ENCODE assay signal across 15 cellular contexts in the genomic region with DNA sequence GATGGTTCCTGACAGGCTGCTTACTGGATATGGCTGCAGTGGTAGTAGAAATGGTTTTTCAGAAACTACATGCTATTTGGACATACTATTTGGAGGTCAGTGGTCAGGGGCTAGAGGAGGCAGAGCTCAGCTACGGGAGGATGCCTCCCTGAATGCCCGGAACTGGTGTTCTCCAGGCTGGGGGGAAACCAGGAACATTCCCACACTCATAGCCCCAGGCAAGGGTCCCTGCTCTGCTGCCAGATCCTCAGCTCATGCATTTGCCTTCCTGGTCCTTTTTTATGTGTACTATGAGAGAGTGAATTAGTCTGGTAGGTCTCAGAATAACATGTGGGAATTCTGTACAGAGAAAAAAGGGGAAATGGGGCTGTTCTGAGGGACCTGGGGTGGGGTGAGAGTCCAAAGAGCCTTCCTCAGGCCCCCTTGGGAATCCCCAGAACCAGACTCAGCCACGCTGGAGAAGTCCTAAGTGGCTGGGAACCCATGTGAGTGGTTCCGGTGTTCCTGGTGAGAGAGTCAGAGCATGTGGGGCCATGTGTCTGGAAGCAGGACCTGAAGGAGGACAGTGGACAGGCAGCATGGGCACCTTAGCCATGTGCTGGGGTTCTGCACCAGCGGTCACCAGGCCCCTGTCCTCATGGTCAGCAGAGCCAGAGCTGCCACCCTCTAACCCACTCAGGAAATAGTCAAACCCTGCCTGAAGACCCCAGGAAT. TPM values are rescaled to one million over a fixed set of nuclear protein-coding genes. Genes with fewer than 3 reads are reported as not detected.
DNase-seq lines count a peak whose midpoint lies in the region; ATAC-seq, FAIRE-seq and TF ChIP-seq lines count a peak whose summit lies in the region.
"Had no signal": no experiment of that assay in that cellular context is flagged by ENCODE, and none has a peak within 500 bp of the region (broad histone marks: within the 10 kb centered on the region; RNA-seq: fewer than 3 reads in every experiment).

No MANE protein-coding gene starts in this region.

- H3K23ac ChIP-seq in neuronal stem cell (ENCODE audit: low read depth, low read length, poor library complexity), result peak overlapping the region; percentile 8

- TF ChIP-seq POLR2A in HepG2 (IDR thresholded peaks at IDR 0.05; ENCODE audit: insufficient read depth in 1 of 2, low read depth in 2 of 2, low read length in 2 of 2), result no peak
- no peak for TF ChIP-seq POLR2A in right lobe of liver (IDR thresholded peaks at IDR 0.05)

- H3K4ac ChIP-seq in neuronal stem cell (ENCODE audit: low read length), result no peak overlapping the region

- H3K4me2 ChIP-seq in HepG2 (ENCODE audit: low read depth, low read length), result no peak overlapping the region
- H3K4me2 ChIP-seq in neuronal stem cell (ENCODE audit: insufficient read depth, low read length, poor library complexity, severe bottlenecking), result no peak overlapping the region

- H3K79me2 ChIP-seq in HepG2 (ENCODE audit: insufficient read depth, low read length), result peaks cover 42% of the 10 kb centered on the region

- H2BK15ac ChIP-seq in neuronal stem cell (ENCODE audit: low read length), result no peak overlapping the region

- peaks cover 30% of the 10 kb centered on the region for H3K36me3 Mint-ChIP-seq in dendritic cell treated with granulocyte-macrophage colony-stimulating factor and Interleukin-4, amounts not matched to agents 40 ng/mL and 50 ng/mL, for 4 days (ENCODE audit: low read depth)

- peaks cover 22% of the 10 kb centered on the region for H4K20me1 ChIP-seq in HepG2 (ENCODE audit: insufficient read depth, low read length)

- H3K27me3 ChIP-seq in HepG2 (ENCODE audit: control insufficient read depth in 1 of 2, insufficient read depth in 2 of 2, low read length in 2 of 2), result no peaks in the 10 kb centered on the region
- no peaks in the 10 kb centered on the region for H3K27me3 ChIP-seq in right lobe of liver
- no peaks in the 10 kb centered on the region for H3K27me3 ChIP-seq in neuronal stem cell (ENCODE audit: control insufficient read depth in 3 of 3, insufficient read depth in 3 of 3, low read depth in 1 of 3, low read length in 3 of 3)
- H3K27me3 ChIP-seq: ovary had no signal

- H3K14ac ChIP-seq in neuronal stem cell (ENCODE audit: low read length), result no peak overlapping the region

- no peak for TF ChIP-seq EP300 in HepG2 (IDR thresholded peaks at IDR 0.05; ENCODE audit: low read depth in 2 of 2, low read length in 2 of 2)
- no peak for TF ChIP-seq EP300 in HepG2 (CRISPR knock-in tag; IDR thresholded peaks at IDR 0.05; ENCODE audit: borderline replicate concordance)

- CTCF ChIA-PET in HepG2 (lab: Yijun Ruan, JAX; ENCODE audit: low intra/inter-chr PET ratio, low total read pairs), result no interaction called here

- H2AFZ ChIP-seq in HepG2 (ENCODE audit: low read length) (no peak overlapping the region), neuronal stem cell (ENCODE audit: low read length) (no peak overlapping the region)

- ATAC-seq in HepG2 (no peak), right lobe of liver (no peak), HG02571 (IDR thresholded peaks at IDR 0.05; ENCODE audit: unreplicated experiment) (no peak), HG02642 (IDR thresholded peaks at IDR 0.05; ENCODE audit: poor library complexity, unreplicated experiment) (no peak)

- H2BK120ac ChIP-seq in neuronal stem cell (ENCODE audit: low read depth, low read length), result no peak overlapping the region

- H3K27me3 Mint-ChIP-seq in dendritic cell treated with granulocyte-macrophage colony-stimulating factor and Interleukin-4, amounts not matched to agents 40 ng/mL and 50 ng/mL, for 4 days, result no peaks in the 10 kb centered on the region
- H3K27me3 Mint-ChIP-seq: activated CD4-positive, alpha-beta T cell treated with anti-CD3 and anti-CD28 coated beads, Interleukin-2, amount 10 ng/mL, durations not matched to agents 24 days and 14 days had no signal

- H3K4me3 ChIP-seq in HepG2 (replicated peaks in 1 of 3; ENCODE audit: insufficient read depth in 1 of 3, low read depth in 2 of 3, low read length in 3 of 3) (no peak overlapping the region), right lobe of liver (no peak overlapping the region), neuronal stem cell (ENCODE audit: low read length in 2 of 2) (no peak overlapping the region)
- H3K4me3 ChIP-seq: ovary had no signal

- no peak overlapping the region for H2AK5ac ChIP-seq in neuronal stem cell (ENCODE audit: low read depth, low read length)

- H3K4me1 Mint-ChIP-seq in dendritic cell treated with granulocyte-macrophage colony-stimulating factor and Interleukin-4, amounts not matched to agents 40 ng/mL and 50 ng/mL, for 4 days (ENCODE audit: low read depth), result peaks cover 45% of the 10 kb centered on the region

- H2BK12ac ChIP-seq in neuronal stem cell (ENCODE audit: low read length), result no peak overlapping the region

- no peak overlapping the region for H4K91ac ChIP-seq in neuronal stem cell (ENCODE audit: low read depth, low read length, poor library complexity)

- TF ChIP-seq RAD21 in HepG2 (CRISPR knock-in tag; IDR thresholded peaks at IDR 0.05), result no peak

- H3K4me3 Mint-ChIP-seq in dendritic cell treated with granulocyte-macrophage colony-stimulating factor and Interleukin-4, amounts not matched to agents 40 ng/mL and 50 ng/mL, for 4 days, result no peak overlapping the region
- H3K4me3 Mint-ChIP-seq: activated CD4-positive, alpha-beta T cell treated with anti-CD3 and anti-CD28 coated beads, Interleukin-2, amount 10 ng/mL, durations not matched to agents 24 days and 14 days had no signal

- H3K27ac Mint-ChIP-seq in dendritic cell treated with granulocyte-macrophage colony-stimulating factor and Interleukin-4, amounts not matched to agents 40 ng/mL and 50 ng/mL, for 4 days, result peak overlapping the region; percentile 26
- H3K27ac Mint-ChIP-seq: activated CD4-positive, alpha-beta T cell treated with anti-CD3 and anti-CD28 coated beads, Interleukin-2, amount 10 ng/mL, durations not matched to agents 24 days and 14 days had no signal

- no peaks in the 10 kb centered on the region for H3K9me3 Mint-ChIP-seq in dendritic cell treated with granulocyte-macrophage colony-stimulating factor and Interleukin-4, amounts not matched to agents 40 ng/mL and 50 ng/mL, for 4 days
- H3K9me3 Mint-ChIP-seq: activated CD4-positive, alpha-beta T cell treated with anti-CD3 and anti-CD28 coated beads, Interleukin-2, amount 10 ng/mL, durations not matched to agents 24 days and 14 days had no signal

- H3K27ac ChIP-seq in HepG2 (ENCODE audit: extremely low read length, insufficient read depth, low read length), result no peak overlapping the region
- no peak overlapping the region for H3K27ac ChIP-seq in right lobe of liver
- no peak overlapping the region for H3K27ac ChIP-seq in neuronal stem cell (replicated peaks; ENCODE audit: low read length)
- H3K27ac ChIP-seq: ovary had no signal

- peaks cover 56% of the 10 kb centered on the region for H3K4me1 ChIP-seq in HepG2 (ENCODE audit: insufficient read depth, low read length)
- peaks cover 0 to 43% (median 10%) of the 10 kb centered on the region in 4 donors for H3K4me1 ChIP-seq in right lobe of liver
- H3K4me1 ChIP-seq in neuronal stem cell (ENCODE audit: control insufficient read depth in 2 of 2, insufficient read depth in 1 of 2, low read depth in 1 of 2, low read length in 2 of 2), result peaks cover 0 to 7% of the 10 kb centered on the region in 2 donors

- no peak overlapping the region for H3K18ac ChIP-seq in neuronal stem cell (ENCODE audit: low read length)

- no peak for FAIRE-seq in HepG2 (lab: Jason Lieb, UNC)
- FAIRE-seq: colon, islet of Langerhans had no signal

- in situ Hi-C loops in HepG2 (cut with HindIII; ENCODE audit: extremely low pct_ligation_motif_present, low pct_unique_long_range_greater_than_20kb), result no loop called here

- intact Hi-C loops in HepG2 (cut with micrococcal nuclease; ENCODE audit: unreplicated experiment) (no loop called here), right lobe of liver (cut with DNase I) (no loop called here)
- intact Hi-C loops in dendritic cell treated with granulocyte-macrophage colony-stimulating factor and Interleukin-4, amounts not matched to agents 40 ng/mL and 50 ng/mL, for 4 days (cut with micrococcal nuclease), result no loop called here

- H4K8ac ChIP-seq in neuronal stem cell (ENCODE audit: low read depth, low read length), result no peak overlapping the region

- WGBS in HepG2 (ENCODE audit: low lambda C conversion rate), result 98% methylated on average over 5 of the region's 5 CpGs
- no CpG with 5 or more reads among the region's 5 CpGs for WGBS in right lobe of liver (ENCODE audit: insufficient coverage, low coverage, low lambda C conversion rate, missing lambda C conversion rate)
- no CpG with 5 or more reads among the region's 5 CpGs for WGBS in neuronal stem cell (ENCODE audit: extremely low coverage in 2 of 2, insufficient read length in 2 of 2, insufficient replicate concordance in 1 of 2), 2 donors

- peaks cover 9% of the 10 kb centered on the region for H3K79me1 ChIP-seq in neuronal stem cell (ENCODE audit: low read depth, low read length)

- H3K9ac ChIP-seq in HepG2 (ENCODE audit: insufficient read depth, low read depth, low read length) (no peak overlapping the region; the same call in 1 of the 2 replicates), neuronal stem cell (ENCODE audit: low read depth, low read length, poor library complexity) (no peak overlapping the region)

- H3K9me3 ChIP-seq in HepG2 (ENCODE audit: low read length) (no peaks in the 10 kb centered on the region), right lobe of liver (no peaks in the 10 kb centered on the region), neuronal stem cell (replicated peaks in 1 of 2; ENCODE audit: control insufficient read depth in 2 of 2, insufficient read depth in 1 of 2, low read depth in 1 of 2, low read length in 2 of 2) (no peaks in the 10 kb centered on the region)
- H3K9me3 ChIP-seq: ovary had no signal

- BruUV-seq in HepG2 (replicated peaks; lab: Mats Ljungman, UMichigan), result no TSS peak

- no peak overlapping the region for H2BK5ac ChIP-seq in neuronal stem cell (ENCODE audit: low read length)

- TF ChIP-seq CTCF in HepG2 (CRISPR knock-in tag; IDR thresholded peaks at IDR 0.05) (no peak), right lobe of liver (IDR thresholded peaks at IDR 0.05) (no peak)

- H3K36me3 ChIP-seq in HepG2 (replicated peaks in 1 of 2; ENCODE audit: control insufficient read depth in 1 of 2, insufficient read depth in 2 of 2, low read length in 2 of 2), result peaks cover 5 to 16% of the 10 kb centered on the region in 2 experiments; a peak in 3 of 5 replicates
- no peaks in the 10 kb centered on the region for H3K36me3 ChIP-seq in right lobe of liver
- peaks cover 2 to 83% of the 10 kb centered on the region in 2 donors for H3K36me3 ChIP-seq in neuronal stem cell (replicated peaks in 1 of 2; ENCODE audit: control insufficient read depth in 2 of 2, insufficient read depth in 2 of 2, low read length in 2 of 2)
- H3K36me3 ChIP-seq: ovary had no signal

- POLR2A ChIA-PET in HepG2 (lab: Yijun Ruan, JAX), result interaction anchor here (0.9 kb wide), 1 partner anchor 11 kb away, joined by 3 read pairs; no protein-coding TSS in a partner anchor

- DNase-seq in HepG2 (ENCODE audit: low spot score) (no peak), right lobe of liver (no peak), neuronal stem cell (ENCODE audit: low spot score) (no peak), HK-2 (ENCODE audit: unreplicated experiment) (no peak), globus pallidus (ENCODE audit: low spot score) (no peak)
- DNase-seq: activated CD4-positive, alpha-beta T cell treated with anti-CD3 and anti-CD28 coated beads, Interleukin-2, amount 10 ng/mL, durations not matched to agents 24 days and 14 days; activated gamma-delta T cell treated with Interleukin-2 at 50 U/mL for 16 hours; NCI-H524; ovary; stimulated activated CD4-positive, alpha-beta T cell treated with anti-CD3 and anti-CD28 coated beads, Interleukin-2, amount 100 ng/mL, for 48 hours had no signal

RNA-seq across cellular contexts. Expression of a gene that starts 58.0 kb away (rescaled TPM):
- total RNA-seq in HepG2 (2016; rRNA removed; fragmentation: Illumina TruSeq; extraction: Trizol) (2.2 and 2.7 TPM in 2 replicates), right lobe of liver (10 to 100 TPM in 4 of 6 experiments, 1 to 10 TPM in 2; 7.7 to 44.2 (median 18.1) TPM)
- 0.79 and 0.91 TPM in 2 replicates for total RNA-seq in HepG2 (2016; cell fraction: cytosol; rRNA removed; fragmentation: Illumina TruSeq; extraction: Trizol; ENCODE audit: low read depth)
- total RNA-seq in HepG2 (2016; cell fraction: insoluble cytoplasmic fraction; rRNA removed; fragmentation: Illumina TruSeq; extraction: Trizol), result 2.5 TPM in 2 replicates
- total RNA-seq in HepG2 (2016; cell fraction: membrane; rRNA removed; fragmentation: Illumina TruSeq; extraction: Trizol), result 1.5 and 2.5 TPM in 2 replicates
- total RNA-seq in HepG2 (2016; cell fraction: nucleus; rRNA removed; fragmentation: Illumina TruSeq; extraction: Trizol), result 1.3 and 1.7 TPM in 2 replicates
- 0.87 and 1.1 TPM in 2 replicates for polyA plus RNA-seq in HepG2 (2011; rRNA removed)
- 0.72 and 0.73 TPM in 2 replicates for polyA plus RNA-seq in HepG2 (2011; cell fraction: cytosol; rRNA removed)
- polyA plus RNA-seq in HepG2 (2011; cell fraction: nucleus; rRNA removed), result 0.59 and 0.69 TPM in 2 replicates
- 1.2 and 1.4 TPM in 2 replicates for polyA plus RNA-seq in HepG2 (2012)
- 4.6 and 5.7 TPM in 2 replicates for polyA plus RNA-seq in HepG2 (2016; cell fraction: cytosol; fragmentation: Illumina TruSeq; extraction: Trizol; ENCODE audit: low read depth)
- 10.1 and 12.3 TPM in 2 replicates for polyA plus RNA-seq in HepG2 (2016; cell fraction: insoluble cytoplasmic fraction; fragmentation: Illumina TruSeq; extraction: Trizol; ENCODE audit: low read depth)
- polyA plus RNA-seq in HepG2 (2016; cell fraction: membrane; fragmentation: Illumina TruSeq; extraction: Trizol; ENCODE audit: low read depth), result 6.4 and 6.8 TPM in 2 replicates
- 8.9 and 9.0 TPM in 2 replicates for polyA plus RNA-seq in HepG2 (2016; cell fraction: nucleus; fragmentation: Illumina TruSeq; extraction: Trizol; ENCODE audit: insufficient read depth, low read depth)
- 0.72 and 4.7 TPM in 2 replicates for polyA minus RNA-seq in HepG2 (2011; rRNA and poly(A)+ RNA removed; ENCODE audit: low replicate concordance)
- polyA minus RNA-seq in HepG2 (2011; cell fraction: cytosol; rRNA and poly(A)+ RNA removed), result 0.70 and 0.89 TPM in 2 replicates
- 0.39 and 0.75 TPM in 2 replicates for polyA minus RNA-seq in HepG2 (2011; cell fraction: nucleus; rRNA and poly(A)+ RNA removed)
- 136 TPM for polyA plus RNA-seq in neuronal stem cell (2013, experiment 1 of 2)
- polyA plus RNA-seq in neuronal stem cell (2013, experiment 2 of 2), result 136 TPM
